8 cellular contexts compared by ENCODE assay signal in genomic region chr7:5218564-5219360, GRCh38. TPM values are rescaled to one million over a fixed set of nuclear protein-coding genes. Genes with fewer than 3 reads are reported as not detected.
DNase-seq lines count a peak whose midpoint lies in the region; ATAC-seq, FAIRE-seq and TF ChIP-seq lines count a peak whose summit lies in the region.

No MANE protein-coding gene starts in this region.

- H3K4me3 Mint-ChIP-seq in activated naive CD4-positive, alpha-beta T cell treated with anti-CD3 and anti-CD28 coated beads, Interleukin-2, amount 50 U/mL, for 24 hours = no peak overlapping the region
- H3K4me3 Mint-ChIP-seq in activated B cell treated with CpG ODN at 0.5 μM for 24 hours = peak overlapping the region; percentile 64

- POLR2A ChIA-PET in activated B cell treated with CpG ODN at 0.5 μM for 24 hours (lab: Charles Lee) = interaction anchor here (0.6 to 7.5 kb wide), 8 partner anchors 11 to 1229 kb away, joined by 5 to 158 read pairs (median 6); partner anchors contain the start of gene DAGLB

- peak overlapping the region; percentile 26 for H3K27ac ChIP-seq in substantia nigra (ENCODE audit: low read depth, low read length, poor library complexity, severe bottlenecking)

- TF ChIP-seq CTCF in activated B cell treated with CpG ODN at 0.5 μM for 24 hours (IDR thresholded peaks at IDR 0.05) = no peak

- peak overlapping the region; percentile 13 for H3K27ac Mint-ChIP-seq in activated naive CD4-positive, alpha-beta T cell treated with anti-CD3 and anti-CD28 coated beads, Interleukin-2, amount 50 U/mL, for 24 hours
- peak overlapping the region; percentile 92 for H3K27ac Mint-ChIP-seq in activated B cell treated with CpG ODN at 0.5 μM for 24 hours

- no peak for TF ChIP-seq POLR2A in H54 (IDR thresholded peaks at IDR 0.05; ENCODE audit: low read depth, low read length)

- peaks cover 18% of the 10 kb centered on the region for H3K36me3 Mint-ChIP-seq in activated naive CD4-positive, alpha-beta T cell treated with anti-CD3 and anti-CD28 coated beads, Interleukin-2, amount 50 U/mL, for 24 hours
- H3K36me3 Mint-ChIP-seq in activated B cell treated with CpG ODN at 0.5 μM for 24 hours (ENCODE audit: low read depth) = peaks cover 89% of the 10 kb centered on the region

- H3K4me1 Mint-ChIP-seq in activated naive CD4-positive, alpha-beta T cell treated with anti-CD3 and anti-CD28 coated beads, Interleukin-2, amount 50 U/mL, for 24 hours = no peaks in the 10 kb centered on the region
- H3K4me1 Mint-ChIP-seq in activated B cell treated with CpG ODN at 0.5 μM for 24 hours = peaks cover 38% of the 10 kb centered on the region

- ATAC-seq in HG03066 (IDR thresholded peaks at IDR 0.05; ENCODE audit: low read depth, unreplicated experiment) (peak; percentile 84), activated B cell treated with CpG ODN at 0.5 μM for 24 hours (ENCODE audit: low read depth) (peak; percentile 89)

- no peaks in the 10 kb centered on the region for H3K27me3 Mint-ChIP-seq in activated naive CD4-positive, alpha-beta T cell treated with anti-CD3 and anti-CD28 coated beads, Interleukin-2, amount 50 U/mL, for 24 hours
- H3K27me3 Mint-ChIP-seq in activated B cell treated with CpG ODN at 0.5 μM for 24 hours = no peaks in the 10 kb centered on the region

- intact Hi-C loops in activated B cell treated with CpG ODN at 0.5 μM for 24 hours (cut with micrococcal nuclease) = loop anchor here (1.0 kb wide), 3 partner anchors 9 to 28 kb away; partner anchors contain the start of gene WIPI2

- FAIRE-seq in H54 (lab: Jason Lieb, UNC) = no peak

- no peaks in the 10 kb centered on the region for H3K9me3 Mint-ChIP-seq in activated naive CD4-positive, alpha-beta T cell treated with anti-CD3 and anti-CD28 coated beads, Interleukin-2, amount 50 U/mL, for 24 hours
- H3K9me3 Mint-ChIP-seq in activated B cell treated with CpG ODN at 0.5 μM for 24 hours = no peaks in the 10 kb centered on the region

- CTCF ChIA-PET in activated B cell treated with CpG ODN at 0.5 μM for 24 hours (lab: Charles Lee) = interaction anchor here (1.4 to 3.0 kb wide), 2 partner anchors 16 to 22 kb away, joined by 5 to 11 read pairs; no protein-coding TSS in a partner anchor

- no peak for DNase-seq in activated naive CD4-positive, alpha-beta T cell treated with Interleukin-2 at 50 U/mL for 16 hours
- DNase-seq in activated B cell treated with CpG ODN at 0.5 μM for 24 hours (peak; percentile 52), substantia nigra (lab: John Stamatoyannopoulos, UW) (peak in 1 of 49 donors; percentile 5), H54 (ENCODE audit: insufficient read length, low spot score) (no peak), NCI-H2171 (lab: John Stamatoyannopoulos, UW) (no peak), NCI-H446 treated with DMSO at 0.1 percent for 48 hours (lab: John Stamatoyannopoulos, UW) (no peak)

RNA-seq across cellular contexts. Expression of gene WIPI2, which starts 28.7 kb away (rescaled TPM):
- total RNA-seq in activated B cell treated with CpG ODN at 0.5 μM for 24 hours = 68.4 and 75.3 TPM in 2 replicates
